18 cellular contexts compared by ENCODE assay signal in the genomic region with DNA sequence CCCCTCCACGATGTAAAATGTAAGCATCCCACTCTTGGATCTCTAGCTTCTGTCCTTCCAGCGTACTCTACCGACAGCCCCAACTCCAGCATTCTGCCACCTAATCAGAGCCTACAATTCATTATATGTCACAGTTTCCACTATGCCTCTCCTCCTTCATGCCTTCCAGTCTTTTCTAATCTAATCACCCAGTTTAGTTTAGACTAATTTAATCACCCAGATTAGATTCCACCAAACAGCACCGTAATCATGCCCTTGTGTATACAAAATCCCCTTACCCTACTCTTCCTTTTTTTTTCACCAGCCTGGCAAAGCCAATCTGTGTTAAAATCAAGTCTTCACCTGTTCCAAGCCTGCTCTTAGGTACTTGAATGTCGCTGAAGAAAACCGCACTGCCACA. TPM values are rescaled to one million over a fixed set of nuclear protein-coding genes. Genes with fewer than 3 reads are reported as not detected.
"Had no signal": no experiment of that assay in that cellular context is flagged by ENCODE, and none has a peak within 500 bp of the region (broad histone marks: within the 10 kb centered on the region; RNA-seq: fewer than 3 reads in every experiment).

No MANE protein-coding gene starts in this region.

- H3K27me3 Mint-ChIP-seq: stimulated activated memory B cell treated with anti-CD40 and anti-IgM and Interleukin-4, amounts not matched to agents 10 μg/mL and 1 μg/mL and 100 μg/mL, for 72 hours had no signal

- H3K36me3 Mint-ChIP-seq: naive thymus-derived CD4-positive, alpha-beta T cell; stimulated activated memory B cell treated with anti-CD40 and anti-IgM and Interleukin-4, amounts not matched to agents 10 μg/mL and 1 μg/mL and 100 μg/mL, for 72 hours had no signal

- H3K27ac Mint-ChIP-seq: effector memory CD8-positive, alpha-beta T cell; stimulated activated memory B cell treated with anti-CD40 and anti-IgM and Interleukin-4, amounts not matched to agents 10 μg/mL and 1 μg/mL and 100 μg/mL, for 72 hours; stimulated activated naive CD8-positive, alpha-beta T cell treated with anti-CD3 and anti-CD28 coated beads, Interleukin-15, Interleukin-2, amounts not matched to agents 100 ng/mL and 50 ng/mL, for 24 hours had no signal

- H3K4me1 Mint-ChIP-seq: stimulated activated memory B cell treated with anti-CD40 and anti-IgM and Interleukin-4, amounts not matched to agents 10 μg/mL and 1 μg/mL and 100 μg/mL, for 72 hours had no signal

- ATAC-seq: effector memory CD8-positive, alpha-beta T cell; gastrocnemius medialis; heart right ventricle; naive thymus-derived CD4-positive, alpha-beta T cell; psoas muscle; right lobe of liver; stimulated activated memory B cell treated with anti-CD40 and anti-IgM and Interleukin-4, amounts not matched to agents 10 μg/mL and 1 μg/mL and 100 μg/mL, for 72 hours had no signal

- H3K9me3 Mint-ChIP-seq: effector memory CD8-positive, alpha-beta T cell; stimulated activated naive CD8-positive, alpha-beta T cell treated with anti-CD3 and anti-CD28 coated beads, Interleukin-15, Interleukin-2, amounts not matched to agents 100 ng/mL and 50 ng/mL, for 24 hours had no signal

- H3K4me3 Mint-ChIP-seq: effector memory CD8-positive, alpha-beta T cell; naive thymus-derived CD4-positive, alpha-beta T cell; stimulated activated memory B cell treated with anti-CD40 and anti-IgM and Interleukin-4, amounts not matched to agents 10 μg/mL and 1 μg/mL and 100 μg/mL, for 72 hours; stimulated activated naive CD8-positive, alpha-beta T cell treated with anti-CD3 and anti-CD28 coated beads, Interleukin-15, Interleukin-2, amounts not matched to agents 100 ng/mL and 50 ng/mL, for 24 hours had no signal

- DNase-seq: effector memory CD8-positive, alpha-beta T cell; gastrocnemius medialis; heart right ventricle; hypothalamus; kidney glomerular epithelial cell; naive thymus-derived CD4-positive, alpha-beta T cell; psoas muscle; retina; right lobe of liver; stimulated activated CD4-positive, alpha-beta T cell treated with anti-CD3 and anti-CD28 coated beads, Interleukin-4, amount 100 ng/mL, for 24 hours; tibial artery; upper lobe of left lung; uterus had no signal

RNA-seq across cellular contexts. Expression of gene KANK4, which starts 49.8 kb away (rescaled TPM):
- total RNA-seq: fibroblast of villous mesenchyme; lung microvascular endothelial cell; mononuclear cell; naive thymus-derived CD4-positive, alpha-beta T cell had no signal
